ENCODE assay signal across 14 cellular contexts in the genomic region with DNA sequence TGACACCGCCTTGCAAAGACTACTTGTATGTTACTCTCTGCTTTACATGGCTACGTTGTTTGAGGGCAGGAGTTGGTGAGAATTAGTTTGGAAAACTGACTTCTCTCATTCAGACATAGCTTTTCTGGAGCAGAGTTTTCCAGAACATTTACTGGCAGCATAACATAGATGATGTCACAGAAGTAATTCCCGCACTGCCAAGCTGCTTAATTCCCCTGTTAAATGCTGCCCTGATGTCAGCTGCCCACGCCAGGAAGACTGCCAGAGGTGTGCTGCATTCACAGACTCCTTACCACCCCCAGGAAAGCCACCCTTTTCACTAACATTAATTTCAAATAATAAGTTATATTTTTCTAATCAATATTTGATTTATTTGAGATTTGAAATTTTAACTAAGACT.
"Had no signal": no experiment of that assay in that cellular context is flagged by ENCODE, and none has a peak within 500 bp of the region (broad histone marks: within the 10 kb centered on the region; RNA-seq: fewer than 3 reads in every experiment).

No MANE protein-coding gene starts in this region.

- H3K27ac ChIP-seq: dorsolateral prefrontal cortex, pancreas, thyroid gland had no signal

- FAIRE-seq: pancreas had no signal

- H3K4me1 ChIP-seq: pancreas had no signal

- H3K36me3 ChIP-seq: pancreas, thyroid gland had no signal

- H3K4me3 ChIP-seq: dorsolateral prefrontal cortex, lung, pancreas, thyroid gland had no signal

- H3K27me3 ChIP-seq: thyroid gland had no signal

- ATAC-seq: pancreas; stimulated activated naive B cell treated with anti-CD40 and anti-IgM and Interleukin-4, amounts not matched to agents 10 μg/mL and 1 μg/mL and 100 μg/mL, for 72 hours; T-cell had no signal

- H3K9me3 ChIP-seq: pancreas, thyroid gland had no signal

- DNase-seq: activated CD4-positive, alpha-beta T cell treated with anti-CD3 and anti-CD28 coated beads, Interleukin-2, amount 10 ng/mL, durations not matched to agents 7 days and 5 days; activated naive CD4-positive, alpha-beta T cell; activated naive CD8-positive, alpha-beta T cell treated with anti-CD3 and anti-CD28 coated beads, Interleukin-2, amount 10 ng/mL, durations not matched to agents 7 days and 5 days; dorsolateral prefrontal cortex; erythroblast; foreskin melanocyte; midbrain; pancreas; stimulated activated CD4-positive, alpha-beta T cell treated with anti-CD3 and anti-CD28 coated beads, Interleukin-2, amount 100 ng/mL, for 48 hours; stimulated activated naive B cell treated with anti-CD40 and anti-IgM and Interleukin-4, amounts not matched to agents 10 μg/mL and 1 μg/mL and 100 μg/mL, for 72 hours; T-cell; T-helper 9 cell; thyroid gland had no signal
